Comparison of ENCODE assay signal across 14 cellular contexts in genomic region chr14:78829274-78829673, GRCh38.
"Had no signal": no experiment of that assay in that cellular context is flagged by ENCODE, and none has a peak within 500 bp of the region (broad histone marks: within the 10 kb centered on the region; RNA-seq: fewer than 3 reads in every experiment).

No MANE protein-coding gene starts in this region.

- H3K27me3 Mint-ChIP-seq: activated naive CD8-positive, alpha-beta T cell treated with anti-CD3 and anti-CD28 coated beads for 36 hours; dendritic cell treated with granulocyte-macrophage colony-stimulating factor and Interleukin-4, amounts not matched to agents 40 ng/mL and 50 ng/mL, for 4 days; effector memory CD8-positive, alpha-beta T cell had no signal

- H3K36me3 Mint-ChIP-seq: activated naive CD8-positive, alpha-beta T cell treated with anti-CD3 and anti-CD28 coated beads for 36 hours; type B pancreatic cell had no signal

- H3K4me3 Mint-ChIP-seq: activated CD4-positive, alpha-beta memory T cell treated with anti-CD3 and anti-CD28 coated beads, Interleukin-2, amount 10 ng/mL, durations not matched to agents 7 days and 5 days; activated naive CD8-positive, alpha-beta T cell treated with anti-CD3 and anti-CD28 coated beads for 36 hours; dendritic cell treated with granulocyte-macrophage colony-stimulating factor and Interleukin-4, amounts not matched to agents 40 ng/mL and 50 ng/mL, for 4 days; effector memory CD8-positive, alpha-beta T cell; nephron; type B pancreatic cell had no signal

- DNase-seq: activated CD4-positive, alpha-beta memory T cell treated with anti-CD3 and anti-CD28 coated beads, Interleukin-2, amount 10 ng/mL, durations not matched to agents 7 days and 5 days; activated gamma-delta T cell treated with Interleukin-2 at 50 U/mL for 16 hours; activated naive CD8-positive, alpha-beta T cell treated with anti-CD3 and anti-CD28 coated beads for 36 hours; activated T-cell treated with anti-CD3 and anti-CD28 coated beads, Interleukin-2, amount 50 U/mL, for 48 hours; brain microvascular endothelial cell; cerebellar nuclear complex; effector memory CD8-positive, alpha-beta T cell; hippocampal formation; mesendoderm; sigmoid colon; stimulated activated naive CD4-positive, alpha-beta T cell treated with Interleukin-2 at 50 U/mL for 16 hours had no signal

- ATAC-seq: effector memory CD8-positive, alpha-beta T cell had no signal

- H3K27ac Mint-ChIP-seq: activated CD4-positive, alpha-beta memory T cell treated with anti-CD3 and anti-CD28 coated beads, Interleukin-2, amount 10 ng/mL, durations not matched to agents 7 days and 5 days; activated naive CD8-positive, alpha-beta T cell treated with anti-CD3 and anti-CD28 coated beads for 36 hours; dendritic cell treated with granulocyte-macrophage colony-stimulating factor and Interleukin-4, amounts not matched to agents 40 ng/mL and 50 ng/mL, for 4 days; effector memory CD8-positive, alpha-beta T cell; nephron; type B pancreatic cell had no signal

- H3K9me3 Mint-ChIP-seq: activated CD4-positive, alpha-beta memory T cell treated with anti-CD3 and anti-CD28 coated beads, Interleukin-2, amount 10 ng/mL, durations not matched to agents 7 days and 5 days; activated naive CD8-positive, alpha-beta T cell treated with anti-CD3 and anti-CD28 coated beads for 36 hours; dendritic cell treated with granulocyte-macrophage colony-stimulating factor and Interleukin-4, amounts not matched to agents 40 ng/mL and 50 ng/mL, for 4 days; nephron; type B pancreatic cell had no signal

- H3K4me1 Mint-ChIP-seq: activated CD4-positive, alpha-beta memory T cell treated with anti-CD3 and anti-CD28 coated beads, Interleukin-2, amount 10 ng/mL, durations not matched to agents 7 days and 5 days; activated naive CD8-positive, alpha-beta T cell treated with anti-CD3 and anti-CD28 coated beads for 36 hours had no signal
